Comparison of ENCODE assay signal across 21 cellular contexts in the genomic region with DNA sequence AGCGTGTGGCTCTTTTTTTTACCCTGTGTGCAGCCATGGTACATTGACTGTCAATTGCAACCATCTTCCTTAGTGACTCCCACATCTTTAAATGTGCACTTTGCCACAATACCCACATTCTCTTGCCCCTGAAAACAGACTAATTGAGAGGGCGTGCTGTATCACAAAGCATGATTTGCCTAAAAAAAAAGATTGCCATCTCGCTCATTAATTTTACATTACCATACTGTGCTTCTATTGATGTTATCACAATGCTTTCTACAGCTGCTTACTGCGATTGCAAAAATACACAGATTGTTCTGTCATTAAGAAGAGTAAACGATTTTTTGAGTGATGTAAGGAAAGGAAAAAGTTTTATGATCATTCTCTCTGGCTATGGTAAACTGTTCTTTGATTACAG.
A peak's percentile ranks its signal among the peaks of the same experiment; 100 is the strongest.
DNase-seq lines count a peak whose midpoint lies in the region; ATAC-seq, FAIRE-seq and TF ChIP-seq lines count a peak whose summit lies in the region.
"Had no signal": no experiment of that assay in that cellular context is flagged by ENCODE, and none has a peak within 500 bp of the region (broad histone marks: within the 10 kb centered on the region; RNA-seq: fewer than 3 reads in every experiment).

No MANE protein-coding gene starts in this region.

- H3K27ac ChIP-seq in 22Rv1, result peak overlapping the region; percentile 58
- H3K27ac ChIP-seq: A549; BLaER1 treated with 17β-estradiol and CSF1 and Interleukin-3, amounts not matched to agents 10 nM and 100 nM had no signal

- TF ChIP-seq CTCF in 22Rv1 (IDR thresholded peaks at IDR 0.05), result no peak

- ATAC-seq in SK-N-SH treated with all-trans-retinoic acid at 6 μM for 48 hours (no peak), HG02610 (IDR thresholded peaks at IDR 0.05; ENCODE audit: unreplicated experiment) (no peak)
- ATAC-seq: A549 had no signal

- peak; percentile 66 for FAIRE-seq in HTR-8/SVneo (lab: Jason Lieb, UNC)
- FAIRE-seq: A549, G401.6, GM12892 had no signal

- DNase-seq in HTR-8/SVneo (ENCODE audit: insufficient read length, low spot score), result no peak
- DNase-seq in NCI-H526 treated with DMSO at 0.1 percent for 48 hours (lab: John Stamatoyannopoulos, UW), result peak; percentile 95
- DNase-seq in nucleus accumbens (lab: John Stamatoyannopoulos, UW), result no peak
- DNase-seq in hippocampal formation (lab: John Stamatoyannopoulos, UW), result no peak
- DNase-seq: 8988T; ACHN; AML-193; BE2C; CD4-positive, alpha-beta T cell; CD8-positive, alpha-beta memory T cell; DND-41; GOT3; H7; HCEC 1CT had no signal

TF ChIP-seq in SK-N-SH treated with all-trans-retinoic acid at 6 μM for 48 hours, 23 proteins besides CTCF, POLR2A, EP300 and RAD21:
- TF ChIP-seq TCF4 (CRISPR knock-in tag; IDR thresholded peaks at IDR 0.05; ENCODE audit: borderline replicate concordance) (0 out of 2 replicates have a peak, but pooled peaks have one; percentile 16), ISL1 (CRISPR knock-in tag; IDR thresholded peaks at IDR 0.05) (no peak)
